Comparison of ENCODE assay signal across 25 cellular contexts in the genomic region with DNA sequence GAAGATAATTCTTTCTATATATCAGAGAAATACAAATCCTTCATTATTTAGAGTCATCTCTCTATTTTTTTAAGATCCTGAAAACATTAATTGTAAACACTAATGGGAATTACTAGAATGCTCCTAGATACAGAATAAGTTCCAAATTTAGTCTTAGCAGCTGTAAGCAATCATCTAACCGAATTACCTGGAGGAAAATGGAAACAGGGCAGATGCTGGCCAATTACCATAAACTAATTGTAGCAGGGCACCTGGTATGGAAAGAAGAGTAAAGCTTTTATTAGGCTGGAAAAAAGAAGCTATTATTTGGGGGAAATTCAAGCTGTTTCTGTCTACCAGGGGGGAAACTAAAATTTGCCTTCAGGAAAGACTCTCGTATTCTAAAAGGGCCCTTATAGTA.
A peak's percentile ranks its signal among the peaks of the same experiment; 100 is the strongest.
DNase-seq lines count a peak whose midpoint lies in the region; ATAC-seq and TF ChIP-seq lines count a peak whose summit lies in the region.
"Had no signal": no experiment of that assay in that cellular context is flagged by ENCODE, and none has a peak within 500 bp of the region (broad histone marks: within the 10 kb centered on the region; RNA-seq: fewer than 3 reads in every experiment).

No MANE protein-coding gene starts in this region.

- H3K27me3 ChIP-seq in right atrium auricular region (no peaks in the 10 kb centered on the region), body of pancreas (no peaks in the 10 kb centered on the region)
- H3K27me3 ChIP-seq: SJCRH30 had no signal

- H3K4me1 ChIP-seq in right atrium auricular region (no peaks in the 10 kb centered on the region), body of pancreas (no peaks in the 10 kb centered on the region)
- H3K4me1 ChIP-seq: A549, HAP-1, SJCRH30 had no signal

- TF ChIP-seq CTCF in right atrium auricular region (IDR thresholded peaks at IDR 0.05) (no peak), body of pancreas (IDR thresholded peaks at IDR 0.05) (no peak)

- DNase-seq in NCI-H1105 (lab: John Stamatoyannopoulos, UW) (peak; percentile 75), NCI-H146 (lab: John Stamatoyannopoulos, UW) (peak; percentile 60), NCI-H748 (lab: John Stamatoyannopoulos, UW; ENCODE audit: unreplicated experiment) (peak; percentile 91), right atrium auricular region (ENCODE audit: low spot score) (no peak), body of pancreas (no peak)
- DNase-seq: Calu3; CD8-positive, alpha-beta memory T cell; DMS79 treated with DMSO at 0.1 percent for 48 hours; GF-D8; HFFc6; Kasumi-1; NCI-H1092 treated with DMSO at 0.1 percent for 48 hours; NCI-H2029; NCI-H2171 treated with DMSO at 0.1 percent for 48 hours; NCI-H524 treated with DMSO at 0.1 percent for 48 hours; PC-3; SJCRH30; T-helper 1 cell had no signal

- WGBS in body of pancreas, 2 donors, result 70 to 73% methylated on average over 2 of the region's 2 CpGs

- H3K27ac ChIP-seq in right atrium auricular region (no peak overlapping the region), body of pancreas (no peak overlapping the region)
- H3K27ac ChIP-seq: A549, SJCRH30 had no signal

- H3K9me3 ChIP-seq in right atrium auricular region (no peaks in the 10 kb centered on the region), body of pancreas (no peaks in the 10 kb centered on the region)
- H3K9me3 ChIP-seq: A549, HAP-1, SJCRH30 had no signal

- intact Hi-C loops in body of pancreas (cut with DNase I), result no loop called here

- ATAC-seq in SK-N-SH treated with all-trans-retinoic acid at 6 μM for 48 hours (no peak), HG02885 (IDR thresholded peaks at IDR 0.05; ENCODE audit: poor library complexity, unreplicated experiment) (no peak), body of pancreas (no peak)
- ATAC-seq: A549, GM23338, K562, PC-3, Right ventricle myocardium inferior had no signal

- no peaks in the 10 kb centered on the region for H3K36me3 ChIP-seq in right atrium auricular region
- no peaks in the 10 kb centered on the region for H3K36me3 ChIP-seq in body of pancreas (replicated peaks in 1 of 2; ENCODE audit: insufficient read depth in 1 of 2, low read depth in 2 of 2)
- H3K36me3 ChIP-seq: HAP-1, SJCRH30 had no signal

- no peak for TF ChIP-seq POLR2A in body of pancreas (IDR thresholded peaks at IDR 0.05)

- no peak overlapping the region for H3K4me3 ChIP-seq in right atrium auricular region
- H3K4me3 ChIP-seq in body of pancreas, result no peak overlapping the region
- H3K4me3 ChIP-seq: A549, GM23338, HAP-1, K562, SJCRH30 had no signal

TF ChIP-seq in SK-N-SH treated with all-trans-retinoic acid at 6 μM for 48 hours, 23 proteins besides CTCF, POLR2A, EP300 and RAD21:
- TF ChIP-seq TOX (CRISPR knock-in tag; IDR thresholded peaks at IDR 0.05; ENCODE audit: borderline replicate concordance) (no peak), ZNF8 (CRISPR knock-in tag; IDR thresholded peaks at IDR 0.05) (0 out of 2 replicates have a peak, but pooled peaks have one; percentile 21), TCF4 (CRISPR knock-in tag; IDR thresholded peaks at IDR 0.05; ENCODE audit: borderline replicate concordance) (peak; percentile 93), ARNTL (CRISPR knock-in tag; IDR thresholded peaks at IDR 0.05; ENCODE audit: borderline replicate concordance, low read depth) (no peak), CSDC2 (CRISPR knock-in tag; IDR thresholded peaks at IDR 0.05) (no peak), PPARA (CRISPR knock-in tag; IDR thresholded peaks at IDR 0.05; ENCODE audit: borderline replicate concordance) (no peak), ZFP3 (CRISPR knock-in tag; IDR thresholded peaks at IDR 0.05) (no peak), BACH2 (CRISPR knock-in tag; IDR thresholded peaks at IDR 0.05; ENCODE audit: borderline replicate concordance) (no peak)
- TF ChIP-seq, protein P1, sequence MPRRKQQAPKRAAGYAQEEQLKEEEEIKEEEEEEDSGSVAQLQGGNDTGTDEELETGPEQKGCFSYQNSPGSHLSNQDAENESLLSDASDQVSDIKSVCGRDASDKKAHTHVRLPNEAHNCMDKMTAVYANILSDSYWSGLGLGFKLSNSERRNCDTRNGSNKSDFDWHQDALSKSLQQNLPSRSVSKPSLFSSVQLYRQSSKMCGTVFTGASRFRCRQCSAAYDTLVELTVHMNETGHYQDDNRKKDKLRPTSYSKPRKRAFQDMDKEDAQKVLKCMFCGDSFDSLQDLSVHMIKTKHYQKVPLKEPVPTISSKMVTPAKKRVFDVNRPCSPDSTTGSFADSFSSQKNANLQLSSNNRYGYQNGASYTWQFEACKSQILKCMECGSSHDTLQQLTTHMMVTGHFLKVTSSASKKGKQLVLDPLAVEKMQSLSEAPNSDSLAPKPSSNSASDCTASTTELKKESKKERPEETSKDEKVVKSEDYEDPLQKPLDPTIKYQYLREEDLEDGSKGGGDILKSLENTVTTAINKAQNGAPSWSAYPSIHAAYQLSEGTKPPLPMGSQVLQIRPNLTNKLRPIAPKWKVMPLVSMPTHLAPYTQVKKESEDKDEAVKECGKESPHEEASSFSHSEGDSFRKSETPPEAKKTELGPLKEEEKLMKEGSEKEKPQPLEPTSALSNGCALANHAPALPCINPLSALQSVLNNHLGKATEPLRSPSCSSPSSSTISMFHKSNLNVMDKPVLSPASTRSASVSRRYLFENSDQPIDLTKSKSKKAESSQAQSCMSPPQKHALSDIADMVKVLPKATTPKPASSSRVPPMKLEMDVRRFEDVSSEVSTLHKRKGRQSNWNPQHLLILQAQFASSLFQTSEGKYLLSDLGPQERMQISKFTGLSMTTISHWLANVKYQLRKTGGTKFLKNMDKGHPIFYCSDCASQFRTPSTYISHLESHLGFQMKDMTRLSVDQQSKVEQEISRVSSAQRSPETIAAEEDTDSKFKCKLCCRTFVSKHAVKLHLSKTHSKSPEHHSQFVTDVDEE (CRISPR knock-in tag; IDR thresholded peaks at IDR 0.05), result peak; percentile 85; the same call in 1 of the 2 replicates

Comparison
In these comparisons a context has a peak if more than half of its experiments do, and no peak if none do; other contexts are left out.
1. DNase-seq: peak in NCI-H1105 (single experiment), NCI-H146 (single experiment) and NCI-H748 (single experiment); none in right atrium auricular region (single experiment) and body of pancreas (0 of 4).